ENCODE assay signal across 8 cellular contexts in genomic region chr4:77052352-77052751, GRCh38. TPM values are rescaled to one million over a fixed set of nuclear protein-coding genes. Genes with fewer than 3 reads are reported as not detected.
A peak's percentile ranks its signal among the peaks of the same experiment; 100 is the strongest.
DNase-seq lines count a peak whose midpoint lies in the region; ATAC-seq and TF ChIP-seq lines count a peak whose summit lies in the region.

No MANE protein-coding gene starts in this region.

- no peaks in the 10 kb centered on the region for H3K27me3 ChIP-seq in dorsolateral prefrontal cortex
- H3K27me3 ChIP-seq in uterus: no peaks in the 10 kb centered on the region

- H3K36me3 ChIP-seq in uterus: no peaks in the 10 kb centered on the region

- ATAC-seq in activated CD4-positive, alpha-beta T cell treated with anti-CD3 and anti-CD28 coated beads for 36 hours: no peak
- ATAC-seq in HG03045 (IDR thresholded peaks at IDR 0.05; ENCODE audit: unreplicated experiment) (no peak), GM19328 (IDR thresholded peaks at IDR 0.05; ENCODE audit: unreplicated experiment) (no peak)

- intact Hi-C loops in activated CD4-positive, alpha-beta T cell treated with anti-CD3 and anti-CD28 coated beads for 36 hours (cut with DNase I, micrococcal nuclease): loop anchor here (1.0 to 2.0 kb wide), 2 partner anchors 150 to 151 kb away; no protein-coding TSS in a partner anchor
- intact Hi-C loops in dorsolateral prefrontal cortex (cut with DNase I): no loop called here
- intact Hi-C loops in uterus (cut with DNase I; ENCODE audit: low total_unique reads): no loop called here

- H3K4me3 ChIP-seq in LNCaP clone FGC (ENCODE audit: low read depth, low read length) (no peak overlapping the region), dorsolateral prefrontal cortex (no peak overlapping the region), uterus (no peak overlapping the region)

- CTCF ChIA-PET in activated CD4-positive, alpha-beta T cell treated with anti-CD3 and anti-CD28 coated beads for 36 hours (lab: Charles Lee): interaction anchor here (0.5 to 2.9 kb wide), 5 partner anchors 20 to 151 kb away, joined by 3 to 17 read pairs (median 4); no protein-coding TSS in a partner anchor

- no peak for TF ChIP-seq POLR2A in uterus (IDR thresholded peaks at IDR 0.05)

- no peaks in the 10 kb centered on the region for H3K9me3 Mint-ChIP-seq in activated CD4-positive, alpha-beta T cell treated with anti-CD3 and anti-CD28 coated beads for 36 hours (ENCODE audit: low read depth)
- no peaks in the 10 kb centered on the region for H3K9me3 Mint-ChIP-seq in nephron

- H3K27ac Mint-ChIP-seq in activated CD4-positive, alpha-beta T cell treated with anti-CD3 and anti-CD28 coated beads for 36 hours: no peak overlapping the region
- H3K27ac Mint-ChIP-seq in nephron: peak overlapping the region in 1 of 3 experiments; percentile 38

- H3K27ac ChIP-seq in dorsolateral prefrontal cortex (peak overlapping the region in 2 of 59 donors; percentile 1 to 12), uterus (peak overlapping the region in 1 of 2 donors; percentile 34)

- TF ChIP-seq CTCF in LNCaP clone FGC (IDR thresholded peaks at IDR 0.05; ENCODE audit: control insufficient read depth, extremely low read depth, insufficient read depth) (peak; percentile 56), dorsolateral prefrontal cortex (IDR thresholded peaks at IDR 0.05 in 54 of 56, conservative IDR thresholded peaks at IDR 0.05 in 2 of 56; ENCODE audit: low read depth in 1 of 56, partially characterized antibody in 56 of 56) (peak in 34 of 56 donors; percentile 9 to 50 (median 30)), nephron (IDR thresholded peaks at IDR 0.05; ENCODE audit: unreplicated experiment in 3 of 3) (peak in 2 of 3 experiments; percentile 23 to 33), uterus (IDR thresholded peaks at IDR 0.05) (peak in 3 of 4 experiments; percentile 18 to 43 (median 32))

- POLR2A ChIA-PET in activated CD4-positive, alpha-beta T cell treated with anti-CD3 and anti-CD28 coated beads for 36 hours (lab: Charles Lee): no interaction called here

- H3K27me3 Mint-ChIP-seq in activated CD4-positive, alpha-beta T cell treated with anti-CD3 and anti-CD28 coated beads for 36 hours: no peaks in the 10 kb centered on the region
- no peaks in the 10 kb centered on the region for H3K27me3 Mint-ChIP-seq in nephron (ENCODE audit: low read depth)

- no peak overlapping the region for H3K4me3 Mint-ChIP-seq in activated CD4-positive, alpha-beta T cell treated with anti-CD3 and anti-CD28 coated beads for 36 hours
- no peak overlapping the region for H3K4me3 Mint-ChIP-seq in nephron

- H3K4me1 ChIP-seq in uterus: no peaks in the 10 kb centered on the region

- peak; percentile 27 for DNase-seq in GM03348 (ENCODE audit: low spot score)
- DNase-seq in LNCaP clone FGC (ENCODE audit: low read depth): no peak
- DNase-seq in activated CD4-positive, alpha-beta T cell treated with anti-CD3 and anti-CD28 coated beads for 36 hours: peak; percentile 65
- no peak for DNase-seq in dorsolateral prefrontal cortex
- DNase-seq in uterus: peak in 1 of 2 donors; percentile 28

- peaks cover 51% of the 10 kb centered on the region for H3K36me3 Mint-ChIP-seq in activated CD4-positive, alpha-beta T cell treated with anti-CD3 and anti-CD28 coated beads for 36 hours (ENCODE audit: low read depth)
- peaks cover 76% of the 10 kb centered on the region for H3K36me3 Mint-ChIP-seq in nephron (ENCODE audit: low read depth)

- H3K9me3 ChIP-seq in uterus: no peaks in the 10 kb centered on the region

- H3K4me1 Mint-ChIP-seq in activated CD4-positive, alpha-beta T cell treated with anti-CD3 and anti-CD28 coated beads for 36 hours: no peaks in the 10 kb centered on the region
- peaks cover 14% of the 10 kb centered on the region for H3K4me1 Mint-ChIP-seq in nephron

RNA-seq across cellular contexts. Expression of gene CCNI, which starts 23.4 kb away (rescaled TPM):
- 100 to 1,000 TPM; 226 to 230 TPM for total RNA-seq in activated CD4-positive, alpha-beta T cell treated with anti-CD3 and anti-CD28 coated beads for 36 hours
- total RNA-seq in dorsolateral prefrontal cortex: 100 to 1,000 TPM; 250 to 549 (median 371) TPM
- total RNA-seq in uterus: 100 to 1,000 TPM; 137 to 471 (median 239) TPM

Comparison
In these comparisons a context has a peak if more than half of its experiments do, and no peak if none do; other contexts are left out.
1. DNase-seq: peak in GM03348 (single experiment) and activated CD4-positive, alpha-beta T cell treated with anti-CD3 and anti-CD28 coated beads for 36 hours (single experiment); none in LNCaP clone FGC (single experiment) and dorsolateral prefrontal cortex (0 of 10).
2. intact Hi-C loops: an anchor here in activated CD4-positive, alpha-beta T cell treated with anti-CD3 and anti-CD28 coated beads for 36 hours (1.0 to 2.0 kb wide); none called in dorsolateral prefrontal cortex and uterus.
3. Peak in every context shown above with its lines, with median percentiles within 50 percentile points of each other: CTCF ChIP-seq.